Comparison of ENCODE assay signal across 22 cellular contexts in genomic region chr13:72194531-72194930, GRCh38.
DNase-seq lines count a peak whose midpoint lies in the region; ATAC-seq and TF ChIP-seq lines count a peak whose summit lies in the region.
"Had no signal": no experiment of that assay in that cellular context is flagged by ENCODE, and none has a peak within 500 bp of the region (broad histone marks: within the 10 kb centered on the region; RNA-seq: fewer than 3 reads in every experiment).

No MANE protein-coding gene starts in this region.

- peak; percentile 90 for ATAC-seq in left colon
- no peak for ATAC-seq in HG03520 (IDR thresholded peaks at IDR 0.05; ENCODE audit: unreplicated experiment)
- ATAC-seq: HCT116; naive thymus-derived CD8-positive, alpha-beta T cell had no signal

- CTCF ChIA-PET in HEK293 (lab: Yijun Ruan, JAX) = no interaction called here
- CTCF ChIA-PET in A673 (lab: Charles Lee) = no interaction called here

- H3K36me3 ChIP-seq in HEK293 (ENCODE audit: control insufficient read depth in 2 of 2, insufficient read depth in 1 of 2, low read length in 2 of 2) = no peaks in the 10 kb centered on the region
- no peaks in the 10 kb centered on the region for H3K36me3 ChIP-seq in adipocyte (ENCODE audit: control insufficient read depth, insufficient read depth, low read length, severe bottlenecking)
- no peaks in the 10 kb centered on the region for H3K36me3 ChIP-seq in rectal smooth muscle tissue (ENCODE audit: control insufficient read depth, insufficient read depth, low read length)
- no peaks in the 10 kb centered on the region for H3K36me3 ChIP-seq in A673 (ENCODE audit: insufficient read depth, low read length, poor library complexity, severe bottlenecking)
- no peaks in the 10 kb centered on the region for H3K36me3 ChIP-seq in WERI-Rb-1
- H3K36me3 ChIP-seq: esophagus squamous epithelium, uterus had no signal

- no TSS peak for BruUV-seq in A673 (replicated peaks; lab: Mats Ljungman, UMichigan)

- no peaks in the 10 kb centered on the region for H3K27me3 ChIP-seq in adipocyte (replicated peaks; ENCODE audit: control insufficient read depth, insufficient read depth, low read length)
- H3K27me3 ChIP-seq in rectal smooth muscle tissue (ENCODE audit: control insufficient read depth, insufficient read depth, low read length) = no peaks in the 10 kb centered on the region
- H3K27me3 ChIP-seq in A673 (replicated peaks; ENCODE audit: insufficient read depth, low read depth, low read length, poor library complexity) = peaks cover 96% of the 10 kb centered on the region
- no peaks in the 10 kb centered on the region for H3K27me3 ChIP-seq in WERI-Rb-1 (ENCODE audit: insufficient read depth, low read depth, severe bottlenecking)
- H3K27me3 ChIP-seq: esophagus squamous epithelium, uterus had no signal

- intact Hi-C loops in left colon (cut with DNase I, micrococcal nuclease) (no loop called here), A673 (cut with micrococcal nuclease; ENCODE audit: unreplicated experiment) (no loop called here)

- no peak for TF ChIP-seq CTCF in HEK293 (tag by site-specific recombination; IDR thresholded peaks at IDR 0.05)
- no peak for TF ChIP-seq CTCF in A673 (conservative IDR thresholded peaks at IDR 0.05; ENCODE audit: low read depth, low read length)
- no peak for TF ChIP-seq CTCF in WERI-Rb-1 (IDR thresholded peaks at IDR 0.05; ENCODE audit: low read depth, low read length)

- H3K4me3 ChIP-seq in HEK293 (ENCODE audit: low read depth, low read length) = no peak overlapping the region
- no peak overlapping the region for H3K4me3 ChIP-seq in adipocyte (ENCODE audit: low read length)
- peak overlapping the region; percentile 27 for H3K4me3 ChIP-seq in rectal smooth muscle tissue (ENCODE audit: low read length)
- H3K4me3 ChIP-seq in A673 (ENCODE audit: low read depth, low read length, poor library complexity, severe bottlenecking) = no peak overlapping the region
- no peak overlapping the region for H3K4me3 ChIP-seq in WERI-Rb-1 (ENCODE audit: low read depth, low read length)
- H3K4me3 ChIP-seq: esophagus squamous epithelium, uterus had no signal

- H3K9me3 ChIP-seq in HEK293 (ENCODE audit: control insufficient read depth, insufficient read depth, low read depth, low read length) (no peaks in the 10 kb centered on the region), adipocyte (ENCODE audit: control insufficient read depth, low read length) (no peaks in the 10 kb centered on the region), A673 (ENCODE audit: low read depth, low read length, poor library complexity, severe bottlenecking) (no peaks in the 10 kb centered on the region), WERI-Rb-1 (ENCODE audit: severe bottlenecking) (no peaks in the 10 kb centered on the region)
- H3K9me3 ChIP-seq: esophagus squamous epithelium had no signal

- H3K27ac ChIP-seq in HEK293 (ENCODE audit: extremely low read depth, low read depth, low read length) (no peak overlapping the region), rectal smooth muscle tissue (ENCODE audit: low read depth, low read length) (no peak overlapping the region), A673 (ENCODE audit: low read depth, low read length, poor library complexity, severe bottlenecking) (no peak overlapping the region), WERI-Rb-1 (no peak overlapping the region)
- H3K27ac ChIP-seq: esophagus squamous epithelium, uterus had no signal

- H3K9ac ChIP-seq in adipocyte (ENCODE audit: low read length) (no peak overlapping the region), rectal smooth muscle tissue (ENCODE audit: low read length) (no peak overlapping the region)

- DNase-seq in adipocyte (ENCODE audit: low read depth) (peak; percentile 7), left colon (peak; percentile 78 to 80), A673 (ENCODE audit: low spot score) (no peak), WERI-Rb-1 (no peak)
- DNase-seq in stimulated activated CD4-positive, alpha-beta T cell treated with anti-CD3 and anti-CD28 coated beads, Interleukin-1b, Interleukin-23, amount 100 ng/mL, for 48 hours = no peak
- DNase-seq: activated CD4-positive, alpha-beta T cell treated with anti-CD3 and anti-CD28 coated beads, Interleukin-2, amount 50 U/mL, for 4 hours; CD4-positive, alpha-beta memory T cell; central memory CD4-positive, alpha-beta T cell; esophagus squamous epithelium; immature natural killer cell; KBM-7; naive thymus-derived CD8-positive, alpha-beta T cell; NCI-H1048; NCI-H2029; NCI-H446; NK-92 treated with Interleukin-12 subunit alpha and Interleukin-12 subunit beta, amount 100 ng/mL, for 24 hours; stimulated activated CD4-positive, alpha-beta T cell treated with anti-CD3 and anti-CD28 coated beads, Interleukin-4, amount 100 ng/mL, for 4 hours; uterus had no signal

- no peaks in the 10 kb centered on the region for H3K4me1 ChIP-seq in HEK293 (ENCODE audit: control insufficient read depth, insufficient read depth, low read length)
- H3K4me1 ChIP-seq in adipocyte (ENCODE audit: control insufficient read depth, insufficient read depth, low read length) = no peaks in the 10 kb centered on the region
- H3K4me1 ChIP-seq in rectal smooth muscle tissue (ENCODE audit: control insufficient read depth, insufficient read depth, low read length) = no peaks in the 10 kb centered on the region
- no peaks in the 10 kb centered on the region for H3K4me1 ChIP-seq in A673 (ENCODE audit: insufficient read depth, low read length, poor library complexity, severe bottlenecking)
- H3K4me1 ChIP-seq: esophagus squamous epithelium, uterus had no signal

- POLR2A ChIA-PET in HEK293 (lab: Yijun Ruan, JAX) = no interaction called here
- POLR2A ChIA-PET in A673 (lab: Charles Lee; ENCODE audit: low non-redundant PET) = no interaction called here

TF ChIP-seq in HEK293, 187 proteins besides CTCF, POLR2A, EP300 and RAD21:
- TF ChIP-seq ZNF366 (tag by site-specific recombination; conservative IDR thresholded peaks at IDR 0.05) (no peak), OSR2 (tag by site-specific recombination; IDR thresholded peaks at IDR 0.05) (no peak), TRIM28 (IDR thresholded peaks at IDR 0.05; ENCODE audit: borderline replicate concordance, low read length) (0 out of 2 replicates have a peak, but pooled peaks have one; percentile 68), ZNF76 (tag by site-specific recombination; IDR thresholded peaks at IDR 0.05; ENCODE audit: borderline replicate concordance, low read depth) (no peak), REPIN1 (tag by site-specific recombination; IDR thresholded peaks at IDR 0.05; ENCODE audit: low read depth) (no peak)

Comparison
In these comparisons a context has a peak if more than half of its experiments do, and no peak if none do; other contexts are left out.
1. DNase-seq: peak in adipocyte (single experiment) and left colon (2 of 2); none in stimulated activated CD4-positive, alpha-beta T cell treated with anti-CD3 and anti-CD28 coated beads, Interleukin-1b, Interleukin-23, amount 100 ng/mL, for 48 hours (single experiment), A673 (single experiment) and WERI-Rb-1 (single experiment).